Comparison of ENCODE assay signal across 24 cellular contexts in the genomic region with DNA sequence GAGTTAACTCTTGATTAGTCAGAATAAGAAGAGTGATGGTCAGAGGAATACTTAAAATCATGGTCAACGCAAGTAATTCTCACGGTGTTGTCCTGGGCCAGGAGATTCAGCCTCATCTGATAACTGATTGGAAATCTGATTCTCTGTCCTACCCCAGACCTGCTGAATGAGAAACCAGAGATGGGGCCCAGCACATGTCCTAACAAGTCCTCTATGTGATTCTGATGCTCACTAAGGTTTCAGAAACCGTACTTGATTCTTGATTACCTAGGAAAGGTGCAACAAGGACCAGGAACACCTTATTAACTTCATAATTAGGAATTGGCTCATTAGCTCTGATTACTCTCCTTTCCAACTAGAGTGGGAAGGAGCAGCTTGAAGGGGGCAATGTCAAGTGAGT. TPM values are rescaled to one million over a fixed set of nuclear protein-coding genes. Genes with fewer than 3 reads are reported as not detected.
DNase-seq lines count a peak whose midpoint lies in the region; FAIRE-seq and TF ChIP-seq lines count a peak whose summit lies in the region.
"Had no signal": no experiment of that assay in that cellular context is flagged by ENCODE, and none has a peak within 500 bp of the region (broad histone marks: within the 10 kb centered on the region; RNA-seq: fewer than 3 reads in every experiment).

No MANE protein-coding gene starts in this region.

- H3K36me3 Mint-ChIP-seq in MCF 10A (ENCODE audit: insufficient read depth, unreplicated experiment), result peaks cover 32% of the 10 kb centered on the region

- intact Hi-C loops in mammary epithelial cell (cut with micrococcal nuclease) (no loop called here), MCF 10A (cut with micrococcal nuclease) (loop anchor here (5.0 kb wide), 1 partner anchor 43 kb away; the partner anchor contains the start of gene ANKFY1), uterus (cut with DNase I; ENCODE audit: low total_unique reads) (loop anchor here (10.0 kb wide), 1 partner anchor 46 kb away; the partner anchor contains the start of gene ANKFY1)

- 67% methylated on average over 3 of the region's 3 CpGs for WGBS in mammary epithelial cell (ENCODE audit: low coverage, missing lambda C conversion rate)

- no peaks in the 10 kb centered on the region for H4K20me1 ChIP-seq in mammary epithelial cell (ENCODE audit: insufficient read depth, low read length)

- POLR2A ChIA-PET in MCF 10A (lab: Yijun Ruan, JAX), result interaction anchor here (0.7 to 2.7 kb wide), 9 partner anchors 11 to 1742 kb away, joined by 3 to 30 read pairs (median 4); partner anchors contain the start of genes ANKFY1 and CYB5D2

- dilution Hi-C loops in mammary epithelial cell (cut with HindIII; ENCODE audit: low sequenced_read_pairs), result no loop called here

- no peaks in the 10 kb centered on the region for H3K27me3 ChIP-seq in mammary epithelial cell (ENCODE audit: insufficient read depth, low read length)
- H3K27me3 ChIP-seq in bronchial epithelial cell (ENCODE audit: control insufficient read depth, insufficient read depth, low read length), result no peaks in the 10 kb centered on the region
- no peaks in the 10 kb centered on the region for H3K27me3 ChIP-seq in muscle layer of colon (ENCODE audit: control insufficient read depth in 1 of 2, insufficient read depth in 2 of 2, low read length in 2 of 2)
- H3K27me3 ChIP-seq in uterus, result no peaks in the 10 kb centered on the region
- H3K27me3 ChIP-seq: BLaER1 treated with 17β-estradiol and CSF1 and Interleukin-3, amounts not matched to agents 10 nM and 100 nM; spleen; upper lobe of left lung had no signal

- H3K4me3 Mint-ChIP-seq in MCF 10A (ENCODE audit: unreplicated experiment), result no peak overlapping the region
- H3K4me3 Mint-ChIP-seq: activated CD4-positive, alpha-beta T cell treated with anti-CD3 and anti-CD28 coated beads, Interleukin-2, amount 10 ng/mL, durations not matched to agents 24 days and 14 days; activated T-helper 17 cell treated with anti-CD3 and anti-CD28 coated beads, Interleukin-2, amount 50 U/mL, for 72 hours; central memory CD8-positive, alpha-beta T cell; dendritic cell treated with granulocyte-macrophage colony-stimulating factor and Interleukin-4, amounts not matched to agents 40 ng/mL and 50 ng/mL, for 4 days; nephron; T-helper 2 cell treated with Interferon-gamma antibody and Interleukin-4, amounts not matched to agents 5 μg/mL and 100 μg/mL, for 36 hours had no signal

- in situ Hi-C loops in mammary epithelial cell (cut with MboI; ENCODE audit: low sequenced_read_pairs in 2 of 2), result loop anchor here in 1 of 2 donors (10.0 kb wide), 1 partner anchor 196 kb away; no protein-coding TSS in a partner anchor

- TF ChIP-seq CTCF in mammary epithelial cell (conservative IDR thresholded peaks at IDR 0.05 in 1 of 2, IDR thresholded peaks at IDR 0.05 in 1 of 2; ENCODE audit: extremely low read depth in 1 of 2, insufficient read depth in 1 of 2, low read depth in 1 of 2, low read length in 2 of 2) (no peak), MCF 10A (IDR thresholded peaks at IDR 0.05; ENCODE audit: unreplicated experiment) (no peak), bronchial epithelial cell (IDR thresholded peaks at IDR 0.05; ENCODE audit: insufficient read depth, low read length, severe bottlenecking) (no peak), uterus (IDR thresholded peaks at IDR 0.05) (no peak)

- H3K4me1 ChIP-seq in mammary epithelial cell (ENCODE audit: insufficient read depth, low read length) (peaks cover 14% of the 10 kb centered on the region), muscle layer of colon (ENCODE audit: insufficient read depth, low read length) (peaks cover 40% of the 10 kb centered on the region), uterus (peaks cover 4 to 10% of the 10 kb centered on the region in 2 donors)

- TF ChIP-seq POLR2A in uterus (IDR thresholded peaks at IDR 0.05), result no peak

- H3K9me3 ChIP-seq in mammary epithelial cell (replicated peaks; ENCODE audit: insufficient read depth, low read length) (no peaks in the 10 kb centered on the region), muscle layer of colon (ENCODE audit: low read length) (no peaks in the 10 kb centered on the region), uterus (no peaks in the 10 kb centered on the region)
- H3K9me3 ChIP-seq: BLaER1 treated with 17β-estradiol and CSF1 and Interleukin-3, amounts not matched to agents 10 nM and 100 nM; spleen; upper lobe of left lung had no signal

- H3K4me2 ChIP-seq in mammary epithelial cell (ENCODE audit: insufficient read depth, low read depth, low read length), result peak overlapping the region; percentile 59
- H3K4me2 ChIP-seq: BLaER1 treated with 17β-estradiol and CSF1 and Interleukin-3, amounts not matched to agents 10 nM and 100 nM had no signal

- BruUV-seq in mammary epithelial cell (replicated peaks; lab: Mats Ljungman, UMichigan), result no TSS peak
- no TSS peak for BruUV-seq in MCF 10A (replicated peaks; lab: Mats Ljungman, UMichigan)

- H2AFZ ChIP-seq in mammary epithelial cell (ENCODE audit: low read depth, low read length), result peak overlapping the region; percentile 8

- H3K4me3 ChIP-seq in mammary epithelial cell (replicated peaks in 1 of 3; ENCODE audit: insufficient read depth in 1 of 3, low read depth in 2 of 3, low read length in 3 of 3) (no peak overlapping the region), bronchial epithelial cell (ENCODE audit: low read depth, low read length) (no peak overlapping the region), muscle layer of colon (ENCODE audit: low read depth in 1 of 2, low read length in 2 of 2) (no peak overlapping the region), uterus (no peak overlapping the region)
- H3K4me3 ChIP-seq: BLaER1 treated with 17β-estradiol and CSF1 and Interleukin-3, amounts not matched to agents 10 nM and 100 nM; K562; spleen; upper lobe of left lung had no signal

- CTCF ChIA-PET in mammary epithelial cell (lab: Charles Lee; ENCODE audit: low non-redundant PET), result interaction anchor here (0.7 kb wide), 1 partner anchor 11 kb away, joined by 4 read pairs; no protein-coding TSS in a partner anchor
- CTCF ChIA-PET in MCF 10A (lab: Yijun Ruan, JAX), result interaction anchor here (0.6 to 2.5 kb wide), 13 partner anchors 11 to 233 kb away, joined by 3 to 17 read pairs (median 4); partner anchors contain the start of gene ANKFY1

- no peak for FAIRE-seq in bronchial epithelial cell (lab: Jason Lieb, UNC)
- FAIRE-seq: islet of Langerhans, K562 had no signal

- H3K36me3 ChIP-seq in mammary epithelial cell (ENCODE audit: insufficient read depth, low read length) (peaks cover 12% of the 10 kb centered on the region), bronchial epithelial cell (ENCODE audit: control insufficient read depth, insufficient read depth, low read length) (peaks cover 2% of the 10 kb centered on the region), muscle layer of colon (ENCODE audit: insufficient read depth, low read length) (peaks cover 11% of the 10 kb centered on the region), uterus (no peaks in the 10 kb centered on the region)

- peak overlapping the region; percentile 45 for H3K27ac ChIP-seq in mammary epithelial cell (ENCODE audit: insufficient read depth, low read depth, low read length)
- H3K27ac ChIP-seq in muscle layer of colon (ENCODE audit: low read depth, low read length), result peak overlapping the region; percentile 43
- peak overlapping the region; percentile 81 to 95 for H3K27ac ChIP-seq in uterus
- H3K27ac ChIP-seq: BLaER1 treated with 17β-estradiol and CSF1 and Interleukin-3, amounts not matched to agents 10 nM and 100 nM; spleen had no signal

- H3K79me2 ChIP-seq in mammary epithelial cell (ENCODE audit: insufficient read depth, low read length), result peaks cover 3% of the 10 kb centered on the region

- H3K9me3 Mint-ChIP-seq in MCF 10A (ENCODE audit: unreplicated experiment), result no peaks in the 10 kb centered on the region
- H3K9me3 Mint-ChIP-seq: activated CD4-positive, alpha-beta T cell treated with anti-CD3 and anti-CD28 coated beads, Interleukin-2, amount 10 ng/mL, durations not matched to agents 24 days and 14 days; activated T-helper 17 cell treated with anti-CD3 and anti-CD28 coated beads, Interleukin-2, amount 50 U/mL, for 72 hours; central memory CD8-positive, alpha-beta T cell; dendritic cell treated with granulocyte-macrophage colony-stimulating factor and Interleukin-4, amounts not matched to agents 40 ng/mL and 50 ng/mL, for 4 days; nephron; T-helper 2 cell treated with Interferon-gamma antibody and Interleukin-4, amounts not matched to agents 5 μg/mL and 100 μg/mL, for 36 hours had no signal

- H3K27me3 Mint-ChIP-seq in MCF 10A (ENCODE audit: insufficient read depth, unreplicated experiment), result no peaks in the 10 kb centered on the region
- H3K27me3 Mint-ChIP-seq: activated CD4-positive, alpha-beta T cell treated with anti-CD3 and anti-CD28 coated beads, Interleukin-2, amount 10 ng/mL, durations not matched to agents 24 days and 14 days; activated T-helper 17 cell treated with anti-CD3 and anti-CD28 coated beads, Interleukin-2, amount 50 U/mL, for 72 hours; central memory CD8-positive, alpha-beta T cell; dendritic cell treated with granulocyte-macrophage colony-stimulating factor and Interleukin-4, amounts not matched to agents 40 ng/mL and 50 ng/mL, for 4 days had no signal

- DNase-seq in mammary epithelial cell (peak; percentile 60), MCF 10A (ENCODE audit: unreplicated experiment) (no peak), bronchial epithelial cell (ENCODE audit: low read depth) (peak; percentile 65), uterus (no peak), HuH-7.5 (ENCODE audit: low spot score) (no peak), NOMO-1 treated with DMSO at 0.1 percent for 48 hours (lab: John Stamatoyannopoulos, UW; ENCODE audit: unreplicated experiment) (no peak), DMS79 (lab: John Stamatoyannopoulos, UW) (no peak)
- DNase-seq: activated CD4-positive, alpha-beta T cell treated with anti-CD3 and anti-CD28 coated beads, Interleukin-2, amount 10 ng/mL, durations not matched to agents 24 days and 14 days; activated CD8-positive, alpha-beta memory T cell treated with anti-CD3 and anti-CD28 coated beads, Interleukin-2, amount 50 U/mL, for 4 hours; GDM1; NCI-H2029; NCI-H446; PC-3; spleen; upper lobe of left lung had no signal

- H3K4me1 Mint-ChIP-seq in MCF 10A (ENCODE audit: insufficient read depth, unreplicated experiment), result peaks cover 7% of the 10 kb centered on the region

- H3K9ac ChIP-seq in mammary epithelial cell (ENCODE audit: insufficient read depth, low read length) (no peak overlapping the region), muscle layer of colon (ENCODE audit: low read length) (no peak overlapping the region)
- H3K9ac ChIP-seq: BLaER1 treated with 17β-estradiol and CSF1 and Interleukin-3, amounts not matched to agents 10 nM and 100 nM had no signal

- H3K27ac Mint-ChIP-seq in MCF 10A (ENCODE audit: low read depth, unreplicated experiment), result no peak overlapping the region
- H3K27ac Mint-ChIP-seq: activated CD4-positive, alpha-beta T cell treated with anti-CD3 and anti-CD28 coated beads, Interleukin-2, amount 10 ng/mL, durations not matched to agents 24 days and 14 days; dendritic cell treated with granulocyte-macrophage colony-stimulating factor and Interleukin-4, amounts not matched to agents 40 ng/mL and 50 ng/mL, for 4 days; T-helper 2 cell treated with Interferon-gamma antibody and Interleukin-4, amounts not matched to agents 5 μg/mL and 100 μg/mL, for 36 hours had no signal

RNA-seq across cellular contexts. Expression of gene ANKFY1, which starts 44.5 kb away (rescaled TPM):
- 10 to 100 TPM; 45.4 to 46.2 TPM for total RNA-seq in mammary epithelial cell
- polyA plus RNA-seq in mammary epithelial cell, result 21.9 TPM
- 77.8 TPM for polyA minus RNA-seq in mammary epithelial cell
- 34.9 and 42.8 TPM in 2 replicates for total RNA-seq in MCF 10A (2022)
- total RNA-seq in bronchial epithelial cell, result 22.6 and 28.7 TPM in 2 replicates
- 10 to 100 TPM; 17.6 to 69.5 (median 52.8) TPM for total RNA-seq in uterus

Comparison
In these comparisons a context has a peak if more than half of its experiments do, and no peak if none do; other contexts are left out.
1. DNase-seq: peak in mammary epithelial cell (single experiment) and bronchial epithelial cell (single experiment); none in MCF 10A (single experiment), uterus (0 of 2), HuH-7.5 (single experiment), NOMO-1 treated with DMSO at 0.1 percent for 48 hours (single experiment) and DMS79 (single experiment).
2. Peak in every context shown above with its lines, with median percentiles within 50 percentile points of each other: H3K27ac ChIP-seq.